ENCODE assay signal across 8 cellular contexts in the genomic region with DNA sequence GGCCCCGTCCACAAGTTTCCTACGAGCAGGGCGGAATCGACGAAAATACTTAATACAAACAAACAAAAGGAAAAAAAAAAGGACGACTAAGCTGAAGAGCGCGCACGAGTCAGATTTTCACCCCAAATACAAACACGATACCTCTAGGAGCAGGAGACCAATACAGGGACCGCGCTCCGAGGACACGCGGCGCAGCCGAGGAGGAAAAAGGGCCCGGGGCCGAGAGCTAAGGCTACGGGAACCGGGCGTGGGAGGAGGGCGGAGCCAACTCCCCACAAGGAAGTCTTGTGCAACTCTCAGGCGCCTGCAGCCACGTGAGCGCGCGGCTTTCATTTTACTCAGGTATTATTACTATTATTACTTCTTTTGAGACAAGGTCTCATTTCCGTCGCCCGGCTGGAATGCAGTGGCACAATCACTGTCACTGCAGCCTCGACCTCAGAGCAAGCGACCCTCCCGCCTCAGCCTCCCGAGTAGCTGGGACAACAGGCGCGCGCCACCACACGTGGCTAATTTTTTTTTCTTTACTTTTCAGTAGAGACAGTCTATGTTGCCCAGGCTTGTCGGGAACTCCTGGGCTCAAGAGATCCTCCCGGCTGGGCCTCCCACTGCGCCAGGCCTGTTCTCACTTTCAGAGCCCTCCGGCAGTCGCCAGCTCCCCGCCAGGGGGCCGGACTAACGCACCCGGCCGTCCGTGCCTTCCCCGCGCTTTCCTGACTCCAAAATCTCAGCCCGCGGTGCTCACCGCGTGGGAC. TPM values are rescaled to one million over a fixed set of nuclear protein-coding genes. Genes with fewer than 3 reads are reported as not detected.
A peak's percentile ranks its signal among the peaks of the same experiment; 100 is the strongest.
DNase-seq lines count a peak whose midpoint lies in the region; ATAC-seq and TF ChIP-seq lines count a peak whose summit lies in the region.

No MANE protein-coding gene starts in this region.

- H3K9me3 Mint-ChIP-seq in activated T-helper 2 cell treated with anti-CD3 and anti-CD28 coated beads, Interferon-gamma antibody, Interleukin-2, Interleukin-4, amounts not matched to agents 10 μg/mL and 5 μg/mL and 100 μg/mL, durations not matched to agents 14 hours and 24 hours and 36 hours, result no peaks in the 10 kb centered on the region
- H3K9me3 Mint-ChIP-seq in nephron progenitor cell, result peaks cover 5% of the 10 kb centered on the region
- H3K9me3 Mint-ChIP-seq in stimulated activated naive CD8-positive, alpha-beta T cell treated with anti-CD3 and anti-CD28 coated beads, Interleukin-15, Interleukin-2, amounts not matched to agents 100 ng/mL and 50 ng/mL, for 24 hours, result no peaks in the 10 kb centered on the region

- H3K27me3 ChIP-seq in HUES6 (ENCODE audit: control insufficient read depth, insufficient read depth, low read length), result no peaks in the 10 kb centered on the region

- peak overlapping the region; percentile 99 for H3K27ac Mint-ChIP-seq in activated T-helper 2 cell treated with anti-CD3 and anti-CD28 coated beads, Interferon-gamma antibody, Interleukin-2, Interleukin-4, amounts not matched to agents 10 μg/mL and 5 μg/mL and 100 μg/mL, durations not matched to agents 14 hours and 24 hours and 36 hours
- H3K27ac Mint-ChIP-seq in nephron progenitor cell, result peak overlapping the region; percentile 100
- H3K27ac Mint-ChIP-seq in stimulated activated naive CD8-positive, alpha-beta T cell treated with anti-CD3 and anti-CD28 coated beads, Interleukin-15, Interleukin-2, amounts not matched to agents 100 ng/mL and 50 ng/mL, for 24 hours, result peak overlapping the region; percentile 100

- peaks cover 26% of the 10 kb centered on the region for H3K4me1 ChIP-seq in HUES6 (ENCODE audit: control insufficient read depth, insufficient read depth, low read length)

- H3K4me1 Mint-ChIP-seq in activated T-helper 2 cell treated with anti-CD3 and anti-CD28 coated beads, Interferon-gamma antibody, Interleukin-2, Interleukin-4, amounts not matched to agents 10 μg/mL and 5 μg/mL and 100 μg/mL, durations not matched to agents 14 hours and 24 hours and 36 hours (ENCODE audit: low read depth), result peaks cover 34% of the 10 kb centered on the region
- peaks cover 27% of the 10 kb centered on the region for H3K4me1 Mint-ChIP-seq in nephron progenitor cell
- H3K4me1 Mint-ChIP-seq in stimulated activated naive CD8-positive, alpha-beta T cell treated with anti-CD3 and anti-CD28 coated beads, Interleukin-15, Interleukin-2, amounts not matched to agents 100 ng/mL and 50 ng/mL, for 24 hours (ENCODE audit: low read depth), result peaks cover 39% of the 10 kb centered on the region

- H3K4me3 Mint-ChIP-seq in activated T-helper 2 cell treated with anti-CD3 and anti-CD28 coated beads, Interferon-gamma antibody, Interleukin-2, Interleukin-4, amounts not matched to agents 10 μg/mL and 5 μg/mL and 100 μg/mL, durations not matched to agents 14 hours and 24 hours and 36 hours (ENCODE audit: low read depth), result peak overlapping the region; percentile 95
- peak overlapping the region; percentile 97 for H3K4me3 Mint-ChIP-seq in nephron progenitor cell
- peak overlapping the region; percentile 93 for H3K4me3 Mint-ChIP-seq in stimulated activated naive CD8-positive, alpha-beta T cell treated with anti-CD3 and anti-CD28 coated beads, Interleukin-15, Interleukin-2, amounts not matched to agents 100 ng/mL and 50 ng/mL, for 24 hours

- H3K36me3 Mint-ChIP-seq in activated T-helper 2 cell treated with anti-CD3 and anti-CD28 coated beads, Interferon-gamma antibody, Interleukin-2, Interleukin-4, amounts not matched to agents 10 μg/mL and 5 μg/mL and 100 μg/mL, durations not matched to agents 14 hours and 24 hours and 36 hours (ENCODE audit: low read depth), result peaks cover 56% of the 10 kb centered on the region
- peaks cover 15% of the 10 kb centered on the region for H3K36me3 Mint-ChIP-seq in nephron progenitor cell (ENCODE audit: low read depth)
- peaks cover 50% of the 10 kb centered on the region for H3K36me3 Mint-ChIP-seq in stimulated activated naive CD8-positive, alpha-beta T cell treated with anti-CD3 and anti-CD28 coated beads, Interleukin-15, Interleukin-2, amounts not matched to agents 100 ng/mL and 50 ng/mL, for 24 hours (ENCODE audit: low read depth)

- H3K36me3 ChIP-seq in HUES6 (ENCODE audit: control insufficient read depth, insufficient read depth, low read length), result peaks cover 5% of the 10 kb centered on the region; the same call in 1 of the 2 replicates

- H3K9ac ChIP-seq in HUES6 (ENCODE audit: low read length), result peak overlapping the region; percentile 98

- H3K27ac ChIP-seq in HUES6 (ENCODE audit: low read depth, low read length), result peak overlapping the region; percentile 96

- no peaks in the 10 kb centered on the region for H3K27me3 Mint-ChIP-seq in activated T-helper 2 cell treated with anti-CD3 and anti-CD28 coated beads, Interferon-gamma antibody, Interleukin-2, Interleukin-4, amounts not matched to agents 10 μg/mL and 5 μg/mL and 100 μg/mL, durations not matched to agents 14 hours and 24 hours and 36 hours (ENCODE audit: low read depth)
- H3K27me3 Mint-ChIP-seq in nephron progenitor cell (ENCODE audit: low read depth, poor library complexity), result peaks cover 5% of the 10 kb centered on the region
- H3K27me3 Mint-ChIP-seq in stimulated activated naive CD8-positive, alpha-beta T cell treated with anti-CD3 and anti-CD28 coated beads, Interleukin-15, Interleukin-2, amounts not matched to agents 100 ng/mL and 50 ng/mL, for 24 hours, result no peaks in the 10 kb centered on the region

- peak; percentile 35 for TF ChIP-seq CTCF in nephron progenitor cell (IDR thresholded peaks at IDR 0.05)

- intact Hi-C loops in activated T-helper 2 cell treated with anti-CD3 and anti-CD28 coated beads, Interferon-gamma antibody, Interleukin-2, Interleukin-4, amounts not matched to agents 10 μg/mL and 5 μg/mL and 100 μg/mL, durations not matched to agents 14 hours and 24 hours and 36 hours (cut with micrococcal nuclease), result loop anchor here (1.0 to 10.0 kb wide), 5 partner anchors 10 to 407 kb away; a partner anchor contains a TSS

- no peaks in the 10 kb centered on the region for H3K9me3 ChIP-seq in HUES6 (ENCODE audit: control insufficient read depth, insufficient read depth, low read depth, low read length)

- H3K4me3 ChIP-seq in HUES6 (ENCODE audit: low read depth, low read length), result peak overlapping the region; percentile 91

- peak; percentile 38 for ATAC-seq in GM21447 (IDR thresholded peaks at IDR 0.05; ENCODE audit: unreplicated experiment)

- DNase-seq in DMS79 (lab: John Stamatoyannopoulos, UW), result peak; percentile 35
- DNase-seq in RKO (ENCODE audit: low spot score), result peak; percentile 97
- DNase-seq in activated T-helper 2 cell treated with anti-CD3 and anti-CD28 coated beads, Interferon-gamma antibody, Interleukin-2, Interleukin-4, amounts not matched to agents 10 μg/mL and 5 μg/mL and 100 μg/mL, durations not matched to agents 14 hours and 24 hours and 36 hours (ENCODE audit: low spot score), result peak; percentile 81
- peak; percentile 87 for DNase-seq in fibroblast of peridontal ligament (ENCODE audit: extremely low read depth)
- DNase-seq in nephron progenitor cell, result peak; percentile 75

RNA-seq across cellular contexts. Expression of a gene that starts 1.2 kb away (rescaled TPM):
- total RNA-seq in activated T-helper 2 cell treated with anti-CD3 and anti-CD28 coated beads, Interferon-gamma antibody, Interleukin-2, Interleukin-4, amounts not matched to agents 10 μg/mL and 5 μg/mL and 100 μg/mL, durations not matched to agents 14 hours and 24 hours and 36 hours, result 503 and 520 TPM in 2 replicates

RNA-seq across cellular contexts. Expression of a gene that starts 29.2 kb away (rescaled TPM):
- total RNA-seq in activated T-helper 2 cell treated with anti-CD3 and anti-CD28 coated beads, Interferon-gamma antibody, Interleukin-2, Interleukin-4, amounts not matched to agents 10 μg/mL and 5 μg/mL and 100 μg/mL, durations not matched to agents 14 hours and 24 hours and 36 hours, result 2.0 and 2.2 TPM in 2 replicates

RNA-seq across cellular contexts. Expression of a gene that starts 36.3 kb away (rescaled TPM):
- not detected in 2 replicates for total RNA-seq in activated T-helper 2 cell treated with anti-CD3 and anti-CD28 coated beads, Interferon-gamma antibody, Interleukin-2, Interleukin-4, amounts not matched to agents 10 μg/mL and 5 μg/mL and 100 μg/mL, durations not matched to agents 14 hours and 24 hours and 36 hours

Comparison
In these comparisons a context has a peak if more than half of its experiments do, and no peak if none do; other contexts are left out.
1. Peak in every context shown above with its lines: DNase-seq, ATAC-seq, H3K4me3 ChIP-seq and H3K27ac ChIP-seq.
2. DNase-seq: peak in every context shown above with its lines; median percentile 97 in RKO; 87 in fibroblast of peridontal ligament; 81 in activated T-helper 2 cell treated with anti-CD3 and anti-CD28 coated beads, Interferon-gamma antibody, Interleukin-2, Interleukin-4, amounts not matched to agents 10 μg/mL and 5 μg/mL and 100 μg/mL, durations not matched to agents 14 hours and 24 hours and 36 hours; 75 in nephron progenitor cell; 35 in DMS79.